15 cellular contexts compared by ENCODE assay signal in genomic region chr3:129600348-129600747, GRCh38. TPM values are rescaled to one million over a fixed set of nuclear protein-coding genes. Genes with fewer than 3 reads are reported as not detected.
A peak's percentile ranks its signal among the peaks of the same experiment; 100 is the strongest.
DNase-seq lines count a peak whose midpoint lies in the region; ATAC-seq, FAIRE-seq and TF ChIP-seq lines count a peak whose summit lies in the region.
"Had no signal": no experiment of that assay in that cellular context is flagged by ENCODE, and none has a peak within 500 bp of the region (broad histone marks: within the 10 kb centered on the region; RNA-seq: fewer than 3 reads in every experiment).

No MANE protein-coding gene starts in this region.

- peak overlapping the region; percentile 97; the same call in 1 of the 2 replicates for H2BK5ac ChIP-seq in H1 (ENCODE audit: low read depth, low read length)
- H2BK5ac ChIP-seq in neuronal stem cell (ENCODE audit: low read length), result no peak overlapping the region

- H3K27ac ChIP-seq in heart right ventricle, result peak overlapping the region in 9 of 10 donors; percentile 86 to 99 (median 92)
- H3K27ac ChIP-seq in H1 (ENCODE audit: low read depth, low read length), result no peak overlapping the region
- H3K27ac ChIP-seq in neuronal stem cell (replicated peaks; ENCODE audit: low read length), result no peak overlapping the region
- peak overlapping the region; percentile 84 to 97 for H3K27ac ChIP-seq in uterus

- no peak for TF ChIP-seq CTCF in heart right ventricle (IDR thresholded peaks at IDR 0.05)
- TF ChIP-seq CTCF in H1 (IDR thresholded peaks at IDR 0.05; ENCODE audit: control extremely low read depth in 1 of 3, insufficient read depth in 1 of 3, low read depth in 1 of 3, low read length in 3 of 3), result no peak
- TF ChIP-seq CTCF in uterus (IDR thresholded peaks at IDR 0.05), result no peak

- H2BK20ac ChIP-seq in H1 (ENCODE audit: low read length), result peak overlapping the region; percentile 21; the same call in 1 of the 2 replicates

- ATAC-seq in heart right ventricle, result no peak
- ATAC-seq in left cardiac atrium, result no peak

- TF ChIP-seq POLR2A in H1 (IDR thresholded peaks at IDR 0.05; ENCODE audit: control extremely low read depth in 1 of 2, low read depth in 2 of 2, low read length in 2 of 2) (no peak), uterus (IDR thresholded peaks at IDR 0.05) (no peak)

- no peak overlapping the region; a peak in 1 of 7 replicates for H3K9ac ChIP-seq in H1 (replicated peaks in 1 of 4; ENCODE audit: extremely low read depth in 1 of 4, low read depth in 3 of 4, low read length in 3 of 4)
- no peak overlapping the region for H3K9ac ChIP-seq in neuronal stem cell (ENCODE audit: low read depth, low read length, poor library complexity)

- H3K27me3 ChIP-seq in heart right ventricle, result peaks cover 0 to 8% (median 0%) of the 10 kb centered on the region in 7 donors
- H3K27me3 ChIP-seq in H1 (replicated peaks in 1 of 4; ENCODE audit: control insufficient read depth in 3 of 4, extremely low read depth in 1 of 4, insufficient read depth in 3 of 4, low read length in 3 of 4), result peaks cover 0 to 13% (median 10%) of the 10 kb centered on the region in 4 experiments; a peak in 5 of 7 replicates
- H3K27me3 ChIP-seq in neuronal stem cell (ENCODE audit: control insufficient read depth in 3 of 3, insufficient read depth in 3 of 3, low read depth in 1 of 3, low read length in 3 of 3), result peaks cover 0 to 12% (median 6%) of the 10 kb centered on the region in 3 experiments
- no peaks in the 10 kb centered on the region for H3K27me3 ChIP-seq in uterus

- peaks cover 4 to 31% of the 10 kb centered on the region in 2 experiments; a peak in 2 of 4 replicates for H3K79me2 ChIP-seq in H1 (ENCODE audit: control insufficient read depth in 1 of 2, insufficient read depth in 2 of 2, low read length in 2 of 2)

- POLR2A ChIA-PET in H1 (lab: Charles Lee; ENCODE audit: partially characterized antibody), result interaction anchor here (0.8 to 1.0 kb wide), 2 partner anchors 12 to 120 kb away, joined by 3 read pairs; no protein-coding TSS in a partner anchor

- H4K8ac ChIP-seq in H1 (ENCODE audit: extremely low read depth, insufficient read depth, low read length), result peak overlapping the region; percentile 36; the same call in 1 of the 2 replicates
- H4K8ac ChIP-seq in neuronal stem cell (ENCODE audit: low read depth, low read length), result no peak overlapping the region

- CTCF ChIA-PET in H1 (lab: Charles Lee; ENCODE audit: partially characterized antibody), result interaction anchor here (0.7 to 1.5 kb wide), 4 partner anchors 8 to 16 kb away, joined by 3 to 4 read pairs (median 4); no protein-coding TSS in a partner anchor

- H2BK15ac ChIP-seq in H1 (ENCODE audit: low read length) (no peak overlapping the region), neuronal stem cell (ENCODE audit: low read length) (no peak overlapping the region)

- TF ChIP-seq EP300 in H1 (IDR thresholded peaks at IDR 0.05; ENCODE audit: borderline replicate concordance in 1 of 2, low read depth in 2 of 2, low read length in 2 of 2), result no peak

- no peak overlapping the region for H3K23ac ChIP-seq in H1 (ENCODE audit: insufficient read length)
- H3K23ac ChIP-seq in neuronal stem cell (ENCODE audit: low read depth, low read length, poor library complexity), result no peak overlapping the region

- no peak for FAIRE-seq in H1 (lab: Jason Lieb, UNC)
- FAIRE-seq: A204.1 had no signal

- no peak overlapping the region for H3K4me2 ChIP-seq in H1 (ENCODE audit: insufficient read depth in 1 of 2, low read depth in 2 of 2, low read length in 2 of 2)
- no peak overlapping the region for H3K4me2 ChIP-seq in neuronal stem cell (ENCODE audit: insufficient read depth, low read length, poor library complexity, severe bottlenecking)

- no peak overlapping the region for H3K14ac ChIP-seq in H1 (ENCODE audit: insufficient read length)
- H3K14ac ChIP-seq in neuronal stem cell (ENCODE audit: low read length), result no peak overlapping the region

- WGBS in heart right ventricle, 2 donors, result 71 to 80% methylated on average over 2 of the region's 2 CpGs
- WGBS in H1 (ENCODE audit: extremely low coverage in 1 of 2, insufficient coverage in 1 of 2, insufficient read length in 1 of 2, insufficient replicate concordance in 2 of 2, low coverage in 1 of 2, low lambda C conversion rate in 2 of 2, missing lambda C conversion rate in 1 of 2), 2 experiments, result 90% methylated on average over 2 of the region's 2 CpGs; no CpG with 5 or more reads in 1 of the 2 experiments
- WGBS in neuronal stem cell (ENCODE audit: extremely low coverage in 2 of 2, insufficient read length in 2 of 2, insufficient replicate concordance in 1 of 2), 2 donors, result no CpG with 5 or more reads among the region's 2 CpGs

- H2BK120ac ChIP-seq in H1 (replicated peaks; ENCODE audit: low read depth, low read length) (no peak overlapping the region), neuronal stem cell (ENCODE audit: low read depth, low read length) (no peak overlapping the region)

- DNase-seq in heart right ventricle (no peak), left cardiac atrium (no peak), H1 (ENCODE audit: low read depth in 1 of 2, low spot score in 2 of 2) (no peak), neuronal stem cell (ENCODE audit: low spot score) (no peak), uterus (no peak), cortex of kidney (lab: John Stamatoyannopoulos, UW) (no peak), inferior parietal cortex (ENCODE audit: extremely low spot score) (no peak)
- no peak for DNase-seq in central memory CD4-positive, alpha-beta T cell
- DNase-seq: activated naive CD8-positive, alpha-beta T cell treated with anti-CD3 and anti-CD28 coated beads, Interleukin-2, amount 10 ng/mL, durations not matched to agents 7 days and 5 days; Caco-2; NCI-H2029; NCI-H526 treated with DMSO at 0.1 percent for 48 hours; stimulated activated CD4-positive, alpha-beta T cell treated with anti-CD3 and anti-CD28 coated beads, Interleukin-2, amount 100 ng/mL, for 48 hours had no signal

- no peak overlapping the region for H3K56ac ChIP-seq in H1 (replicated peaks; ENCODE audit: insufficient read length, low read depth, low read length)

- H4K20me1 ChIP-seq in H1 (replicated peaks in 1 of 2; ENCODE audit: control insufficient read depth in 1 of 2, insufficient read depth in 2 of 2, low read length in 2 of 2), result peaks cover 5 to 19% of the 10 kb centered on the region in 2 experiments

- H3K9me3 ChIP-seq in heart right ventricle, result no peaks in the 10 kb centered on the region
- H3K9me3 ChIP-seq in H1 (ENCODE audit: insufficient read depth in 2 of 2, low read depth in 1 of 2, low read length in 1 of 2), result no peaks in the 10 kb centered on the region
- H3K9me3 ChIP-seq in neuronal stem cell (replicated peaks in 1 of 2; ENCODE audit: control insufficient read depth in 2 of 2, insufficient read depth in 1 of 2, low read depth in 1 of 2, low read length in 2 of 2), result peaks cover 0 to 5% of the 10 kb centered on the region in 2 donors
- H3K9me3 ChIP-seq in uterus, result no peaks in the 10 kb centered on the region
- H3K9me3 ChIP-seq: Caco-2 had no signal

- H2AFZ ChIP-seq in H1 (ENCODE audit: low read length) (no peak overlapping the region), neuronal stem cell (ENCODE audit: low read length) (no peak overlapping the region)

- intact Hi-C loops in heart right ventricle (cut with DNase I), result loop anchor here in 3 of 10 donors (5.0 kb wide), 2 partner anchors 38 to 93 kb away; no protein-coding TSS in a partner anchor
- intact Hi-C loops in left cardiac atrium (cut with DNase I), result loop anchor here in 1 of 2 donors (5.0 kb wide), 1 partner anchor 38 kb away; no protein-coding TSS in a partner anchor
- intact Hi-C loops in uterus (cut with DNase I; ENCODE audit: low total_unique reads), result no loop called here

- H4K5ac ChIP-seq in H1 (ENCODE audit: insufficient read length, low read depth, low read length), result no peak overlapping the region

- H3K4ac ChIP-seq in H1 (replicated peaks; ENCODE audit: insufficient read length, low read depth, low read length), result no peak overlapping the region
- H3K4ac ChIP-seq in neuronal stem cell (ENCODE audit: low read length), result no peak overlapping the region

- H2BK12ac ChIP-seq in H1 (ENCODE audit: low read depth, low read length) (peak overlapping the region; percentile 99; the same call in 1 of the 2 replicates), neuronal stem cell (ENCODE audit: low read length) (no peak overlapping the region)

- H3K23me2 ChIP-seq in H1 (ENCODE audit: low read depth, low read length), result peaks cover 8% of the 10 kb centered on the region; the same call in 1 of the 2 replicates

- H3K79me1 ChIP-seq in H1 (ENCODE audit: low read depth, low read length), result peaks cover 5% of the 10 kb centered on the region
- peaks cover 10% of the 10 kb centered on the region for H3K79me1 ChIP-seq in neuronal stem cell (ENCODE audit: low read depth, low read length)

- H3K36me3 ChIP-seq in heart right ventricle, result peaks cover 0 to 16% (median 0%) of the 10 kb centered on the region in 9 donors
- no peaks in the 10 kb centered on the region for H3K36me3 ChIP-seq in H1 (ENCODE audit: control insufficient read depth in 2 of 4, insufficient read depth in 4 of 4, low read length in 3 of 4)
- H3K36me3 ChIP-seq in neuronal stem cell (replicated peaks in 1 of 2; ENCODE audit: control insufficient read depth in 2 of 2, insufficient read depth in 2 of 2, low read length in 2 of 2), result no peaks in the 10 kb centered on the region
- no peaks in the 10 kb centered on the region for H3K36me3 ChIP-seq in uterus

- H3K4me1 ChIP-seq in heart right ventricle (peaks cover 32 to 94% (median 90%) of the 10 kb centered on the region in 9 donors), H1 (replicated peaks in 1 of 4; ENCODE audit: control insufficient read depth in 3 of 4, insufficient read depth in 4 of 4, low read length in 3 of 4) (peaks cover 9 to 69% (median 60%) of the 10 kb centered on the region in 4 experiments), neuronal stem cell (ENCODE audit: control insufficient read depth in 2 of 2, insufficient read depth in 1 of 2, low read depth in 1 of 2, low read length in 2 of 2) (peaks cover 55 to 57% of the 10 kb centered on the region in 2 donors), uterus (peaks cover 17 to 35% of the 10 kb centered on the region in 2 donors)

- H4K91ac ChIP-seq in H1 (replicated peaks; ENCODE audit: insufficient read length, low read length), result peak overlapping the region; percentile 25
- no peak overlapping the region for H4K91ac ChIP-seq in neuronal stem cell (ENCODE audit: low read depth, low read length, poor library complexity)

- TF ChIP-seq RAD21 in H1 (IDR thresholded peaks at IDR 0.05 in 1 of 2, conservative IDR thresholded peaks at IDR 0.05 in 1 of 2; ENCODE audit: low read depth in 2 of 2, low read length in 2 of 2), result no peak

- H2AK5ac ChIP-seq in H1 (ENCODE audit: low read depth, low read length) (peak overlapping the region; percentile 96; the same call in 1 of the 2 replicates), neuronal stem cell (ENCODE audit: low read depth, low read length) (peak overlapping the region; percentile 73)

- H3K4me3 ChIP-seq in heart right ventricle, result peak overlapping the region in 6 of 10 donors; percentile 15 to 66 (median 34)
- H3K4me3 ChIP-seq in H1 (ENCODE audit: extremely low read depth in 1 of 4, insufficient read depth in 2 of 4, low read depth in 3 of 4, low read length in 4 of 4), result no peak overlapping the region
- H3K4me3 ChIP-seq in neuronal stem cell (ENCODE audit: low read length in 2 of 2), result no peak overlapping the region
- no peak overlapping the region for H3K4me3 ChIP-seq in uterus

- H3K18ac ChIP-seq in H1 (ENCODE audit: extremely low read depth, low read length) (no peak overlapping the region), neuronal stem cell (ENCODE audit: low read length) (no peak overlapping the region)

RNA-seq across cellular contexts. Expression of gene PLXND1, which starts 6.1 kb away (rescaled TPM):
- total RNA-seq in heart right ventricle (100 to 1,000 TPM in 1 of 10 donors, 10 to 100 TPM in 9; 40.9 to 106 (median 62.8) TPM), left cardiac atrium (100 to 1,000 TPM; 106 to 112 TPM), uterus (100 to 1,000 TPM in 3 of 4 donors, 10 to 100 TPM in 1; 54.7 to 343 (median 121) TPM)
- polyA plus RNA-seq in heart right ventricle (100 to 1,000 TPM in 1 of 2 donors, 10 to 100 TPM in 1; 71.2 to 169 TPM), H1 (2011; rRNA removed) (17.7 and 21.7 TPM in 2 replicates)
- total RNA-seq in H1 (2021; fragmentation: NEBNext Ultra II Directional; extraction: Animal tissue kit (Norgen Biotek cat#: 25700)), result 60.2 and 66.4 TPM in 2 replicates
- polyA plus RNA-seq in H1 (2011; cell fraction: cytosol; rRNA removed), result 18.6 TPM
- polyA plus RNA-seq in H1 (2011; cell fraction: nucleus; rRNA removed), result 82.4 TPM
- polyA plus RNA-seq in H1 (2012, experiment 1 of 2), result 31.8 to 69.1 TPM (median 54.8 TPM) in 4 replicates
- 41.9 TPM for polyA plus RNA-seq in H1 (2012, experiment 2 of 2)
- 103 TPM for polyA plus RNA-seq in H1 (2013, experiment 1 of 2)
- 99.8 TPM for polyA plus RNA-seq in H1 (2013, experiment 2 of 2)
- 28.1 and 28.5 TPM in 2 replicates for polyA minus RNA-seq in H1 (2011; rRNA and poly(A)+ RNA removed)
- 23.0 TPM for polyA minus RNA-seq in H1 (2011; cell fraction: cytosol; rRNA and poly(A)+ RNA removed)
- 22.9 TPM for polyA minus RNA-seq in H1 (2011; cell fraction: nucleus; rRNA and poly(A)+ RNA removed)
- polyA plus RNA-seq in neuronal stem cell (2013, experiment 1 of 2), result 43.7 TPM
- polyA plus RNA-seq in neuronal stem cell (2013, experiment 2 of 2), result 41.8 TPM

RNA-seq across cellular contexts. Expression of gene H1-8, which starts 57.4 kb away (rescaled TPM):
- total RNA-seq in heart right ventricle (not detected), left cardiac atrium (not detected), uterus (not detected)
- polyA plus RNA-seq in heart right ventricle (not detected), H1 (2011; rRNA removed) (not detected in 2 replicates)
- not detected in 2 replicates for total RNA-seq in H1 (2021; fragmentation: NEBNext Ultra II Directional; extraction: Animal tissue kit (Norgen Biotek cat#: 25700))
- polyA plus RNA-seq in H1 (2011; cell fraction: cytosol; rRNA removed), result not detected
- not detected for polyA plus RNA-seq in H1 (2011; cell fraction: nucleus; rRNA removed)
- polyA plus RNA-seq in H1 (2012, experiment 1 of 2), result not detected in 4 replicates
- polyA plus RNA-seq in H1 (2012, experiment 2 of 2), result not detected
- not detected for polyA plus RNA-seq in H1 (2013, experiment 1 of 2)
- polyA plus RNA-seq in H1 (2013, experiment 2 of 2), result not detected
- not detected in 2 replicates for polyA minus RNA-seq in H1 (2011; rRNA and poly(A)+ RNA removed)
- polyA minus RNA-seq in H1 (2011; cell fraction: cytosol; rRNA and poly(A)+ RNA removed), result not detected
- polyA minus RNA-seq in H1 (2011; cell fraction: nucleus; rRNA and poly(A)+ RNA removed), result not detected
- polyA plus RNA-seq in neuronal stem cell (2013, experiment 1 of 2), result not detected
- polyA plus RNA-seq in neuronal stem cell (2013, experiment 2 of 2), result not detected
- total RNA-seq: activated naive CD8-positive, alpha-beta T cell treated with anti-CD3 and anti-CD28 coated beads, Interleukin-2, amount 10 ng/mL, durations not matched to agents 7 days and 5 days; Caco-2; H4 had no signal

Comparison
In these comparisons a context has a peak if more than half of its experiments do, and no peak if none do; other contexts are left out.
1. H3K27ac ChIP-seq: peak in heart right ventricle (9 of 10) and uterus (2 of 2); none in H1 (single experiment) and neuronal stem cell (single experiment).
2. H3K4me3 ChIP-seq: peak in heart right ventricle (6 of 10); none in H1 (0 of 4), neuronal stem cell (0 of 2) and uterus (0 of 2).